In the genomic region with DNA sequence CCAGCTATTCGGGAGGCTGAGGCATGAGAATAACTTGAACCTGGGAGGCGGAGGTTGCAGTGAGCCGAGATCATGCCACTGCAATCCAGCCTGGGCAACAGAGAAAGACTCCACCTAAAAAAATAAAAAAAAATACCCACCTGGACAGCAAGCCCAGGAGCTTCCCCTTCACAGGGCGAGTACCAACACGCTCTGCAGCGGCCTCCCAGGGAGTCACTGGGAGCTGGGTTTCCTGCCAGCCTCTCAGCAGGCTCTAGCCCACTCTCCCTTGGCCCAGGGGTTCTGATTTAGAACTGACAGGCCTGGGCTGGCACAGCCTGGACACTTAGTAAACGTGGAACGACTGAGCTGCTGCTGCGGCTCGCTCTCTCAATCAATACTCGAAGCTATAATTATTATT, we compare ENCODE assay signal across 16 cellular contexts.
"Had no signal": no experiment of that assay in that cellular context is flagged by ENCODE, and none has a peak within 500 bp of the region (broad histone marks: within the 10 kb centered on the region; RNA-seq: fewer than 3 reads in every experiment).

No MANE protein-coding gene starts in this region.

- H3K9me3 ChIP-seq: adrenal gland, ovary, transverse colon had no signal

- H3K27me3 ChIP-seq: ovary had no signal

- FAIRE-seq: kidney had no signal

- DNase-seq: activated B cell treated with CpG ODN at 0.5 μM for 24 hours; activated CD4-positive, alpha-beta T cell treated with anti-CD3 and anti-CD28 coated beads, Interleukin-2, amount 50 U/mL, for 1 hour; activated naive CD4-positive, alpha-beta T cell treated with anti-CD3 and anti-CD28 coated beads, Interleukin-2, amount 50 U/mL, for 16 hours; activated T-cell treated with anti-CD3 and anti-CD28 coated beads, Interleukin-2, amount 50 U/mL, for 1 hour; adrenal gland; cerebellar nuclear complex; effector memory CD8-positive, alpha-beta T cell; erythroblast; kidney; ovary; stimulated activated CD4-positive, alpha-beta T cell treated with anti-CD3 and anti-CD28 coated beads, Interleukin-12 subunit alpha, Interleukin-12 subunit beta, amount 100 ng/mL, for 4 hours; stimulated activated naive CD4-positive, alpha-beta T cell; substantia nigra; transverse colon had no signal

- H3K4me3 ChIP-seq: adrenal gland, hepatocyte, neural progenitor cell, ovary, transverse colon had no signal

- H3K36me3 ChIP-seq: adrenal gland, neural progenitor cell, ovary, transverse colon had no signal

- ATAC-seq: effector memory CD8-positive, alpha-beta T cell had no signal

- H3K27ac ChIP-seq: adrenal gland, hepatocyte, neural progenitor cell, ovary, transverse colon had no signal
